14 cellular contexts compared by ENCODE assay signal in genomic region chr1:156806512-156807440, GRCh38. TPM values are rescaled to one million over a fixed set of nuclear protein-coding genes. Genes with fewer than 3 reads are reported as not detected.
DNase-seq lines count a peak whose midpoint lies in the region; ATAC-seq and TF ChIP-seq lines count a peak whose summit lies in the region.
"Had no signal": no experiment of that assay in that cellular context is flagged by ENCODE, and none has a peak within 500 bp of the region (broad histone marks: within the 10 kb centered on the region; RNA-seq: fewer than 3 reads in every experiment).

No MANE protein-coding gene starts in this region.

- DNase-seq in activated naive CD4-positive, alpha-beta T cell treated with anti-CD3 and anti-CD28 coated beads for 36 hours, result no peak
- no peak for DNase-seq in activated naive CD4-positive, alpha-beta T cell (lab: John Stamatoyannopoulos, UW)
- DNase-seq in RWPE1 (ENCODE audit: low spot score) (no peak), testis (no peak), UCSD-AML1 (lab: John Stamatoyannopoulos, UW; ENCODE audit: unreplicated experiment) (no peak)
- no peak for DNase-seq in effector memory CD8-positive, alpha-beta T cell
- DNase-seq in stimulated activated naive CD8-positive, alpha-beta T cell treated with anti-CD3 and anti-CD28 coated beads, Interleukin-15, amount 100 ng/mL, for 72 hours, result no peak
- DNase-seq: brain microvascular endothelial cell; effector CD8-positive, alpha-beta T cell; NCI-H1048 had no signal

- H3K36me3 Mint-ChIP-seq in activated naive CD4-positive, alpha-beta T cell treated with anti-CD3 and anti-CD28 coated beads for 36 hours (ENCODE audit: low read depth), result peaks cover 50% of the 10 kb centered on the region
- peaks cover 97% of the 10 kb centered on the region for H3K36me3 Mint-ChIP-seq in effector memory CD8-positive, alpha-beta T cell (ENCODE audit: insufficient read depth)

- no peaks in the 10 kb centered on the region for H3K9me3 Mint-ChIP-seq in activated naive CD4-positive, alpha-beta T cell treated with anti-CD3 and anti-CD28 coated beads for 36 hours
- H3K9me3 Mint-ChIP-seq in effector memory CD8-positive, alpha-beta T cell, result no peaks in the 10 kb centered on the region
- no peaks in the 10 kb centered on the region for H3K9me3 Mint-ChIP-seq in stimulated activated naive CD8-positive, alpha-beta T cell treated with anti-CD3 and anti-CD28 coated beads, Interleukin-15, amount 100 ng/mL, for 72 hours

- H3K27me3 ChIP-seq in testis, result no peaks in the 10 kb centered on the region
- H3K27me3 ChIP-seq: brain microvascular endothelial cell had no signal

- no peaks in the 10 kb centered on the region for H3K9me3 ChIP-seq in testis

- POLR2A ChIA-PET in RWPE1 (lab: Yijun Ruan, JAX; ENCODE audit: low non-redundant PET), result no interaction called here

- CTCF ChIA-PET in activated naive CD4-positive, alpha-beta T cell treated with anti-CD3 and anti-CD28 coated beads for 36 hours (lab: Charles Lee), result interaction anchor here (1.3 to 3.0 kb wide), 4 partner anchors 9 to 53 kb away, joined by 3 to 15 read pairs (median 11); partner anchors contain the start of gene NTRK1
- CTCF ChIA-PET in RWPE1 (lab: Yijun Ruan, JAX), result interaction anchor here (2.0 kb wide), 1 partner anchor 32 kb away, joined by 5 read pairs; no protein-coding TSS in a partner anchor

- H3K36me3 ChIP-seq in testis (ENCODE audit: low read depth, missing control alignments), result no peaks in the 10 kb centered on the region

- TF ChIP-seq CTCF in RWPE1 (conservative IDR thresholded peaks at IDR 0.05; ENCODE audit: low read depth) (no peak), testis (IDR thresholded peaks at IDR 0.05) (no peak)

- peaks cover 17% of the 10 kb centered on the region for H3K4me1 ChIP-seq in testis

- H3K27ac ChIP-seq in RWPE1 (peak overlapping the region; percentile 85), testis (no peak overlapping the region)
- H3K27ac ChIP-seq: brain microvascular endothelial cell had no signal

- H3K4me3 Mint-ChIP-seq in activated naive CD4-positive, alpha-beta T cell treated with anti-CD3 and anti-CD28 coated beads for 36 hours, result no peak overlapping the region
- peak overlapping the region; percentile 61 to 70 for H3K4me3 Mint-ChIP-seq in effector memory CD8-positive, alpha-beta T cell
- no peak overlapping the region for H3K4me3 Mint-ChIP-seq in stimulated activated naive CD8-positive, alpha-beta T cell treated with anti-CD3 and anti-CD28 coated beads, Interleukin-15, amount 100 ng/mL, for 72 hours

- no peak overlapping the region for H3K4me3 ChIP-seq in testis

- H3K27ac Mint-ChIP-seq in activated naive CD4-positive, alpha-beta T cell treated with anti-CD3 and anti-CD28 coated beads for 36 hours, result peak overlapping the region; percentile 92
- H3K27ac Mint-ChIP-seq in effector memory CD8-positive, alpha-beta T cell, result peak overlapping the region; percentile 92 to 94
- H3K27ac Mint-ChIP-seq in stimulated activated naive CD8-positive, alpha-beta T cell treated with anti-CD3 and anti-CD28 coated beads, Interleukin-15, amount 100 ng/mL, for 72 hours, result peak overlapping the region; percentile 90 to 97

- no peak for TF ChIP-seq POLR2A in testis (IDR thresholded peaks at IDR 0.05)

- intact Hi-C loops in activated naive CD4-positive, alpha-beta T cell treated with anti-CD3 and anti-CD28 coated beads for 36 hours (cut with micrococcal nuclease), result loop anchor here (1.0 kb wide), 1 partner anchor 10 kb away; the partner anchor contains the start of gene SH2D2A
- intact Hi-C loops in testis (cut with DNase I; ENCODE audit: low total_unique reads), result no loop called here

- no peaks in the 10 kb centered on the region for H3K27me3 Mint-ChIP-seq in activated naive CD4-positive, alpha-beta T cell treated with anti-CD3 and anti-CD28 coated beads for 36 hours (ENCODE audit: low read depth)
- no peaks in the 10 kb centered on the region for H3K27me3 Mint-ChIP-seq in effector memory CD8-positive, alpha-beta T cell
- H3K27me3 Mint-ChIP-seq in stimulated activated naive CD8-positive, alpha-beta T cell treated with anti-CD3 and anti-CD28 coated beads, Interleukin-15, amount 100 ng/mL, for 72 hours, result no peaks in the 10 kb centered on the region

- H3K4me1 Mint-ChIP-seq in activated naive CD4-positive, alpha-beta T cell treated with anti-CD3 and anti-CD28 coated beads for 36 hours (ENCODE audit: low read depth), result peaks cover 41% of the 10 kb centered on the region
- peaks cover 53 to 57% of the 10 kb centered on the region in 2 donors for H3K4me1 Mint-ChIP-seq in effector memory CD8-positive, alpha-beta T cell (ENCODE audit: low read depth in 2 of 2)
- peaks cover 71% of the 10 kb centered on the region for H3K4me1 Mint-ChIP-seq in stimulated activated naive CD8-positive, alpha-beta T cell treated with anti-CD3 and anti-CD28 coated beads, Interleukin-15, amount 100 ng/mL, for 72 hours

- WGBS in testis, 2 donors, result 81 to 82% methylated on average over 6 to 7 of the region's 7 CpGs

- ATAC-seq in effector memory CD8-positive, alpha-beta T cell (replicated peaks), result peak; percentile 11
- no peak for ATAC-seq in stimulated activated naive CD8-positive, alpha-beta T cell treated with anti-CD3 and anti-CD28 coated beads, Interleukin-15, amount 100 ng/mL, for 72 hours
- no peak for ATAC-seq in HG03469 (IDR thresholded peaks at IDR 0.05; ENCODE audit: unreplicated experiment)

RNA-seq across cellular contexts. Expression of gene SH2D2A, which starts 9.9 kb away (rescaled TPM):
- total RNA-seq in activated naive CD4-positive, alpha-beta T cell treated with anti-CD3 and anti-CD28 coated beads for 36 hours, result 100 to 1,000 TPM; 134 to 138 TPM
- 1 to 10 TPM in 1 of 2 donors, not detected in 1; 3.1 TPM for total RNA-seq in testis
- polyA plus RNA-seq in testis (ENCODE audit: insufficient read depth, low read depth, low replicate concordance), result 1.3 TPM

RNA-seq across cellular contexts. Expression of gene PRCC, which starts 39.4 kb away (rescaled TPM):
- 10 to 100 TPM; 55.2 to 55.8 TPM for total RNA-seq in activated naive CD4-positive, alpha-beta T cell treated with anti-CD3 and anti-CD28 coated beads for 36 hours
- 10 to 100 TPM; 53.3 to 62.0 TPM for total RNA-seq in testis
- 68.3 TPM for polyA plus RNA-seq in testis (ENCODE audit: insufficient read depth, low read depth, low replicate concordance)

RNA-seq across cellular contexts. Expression of gene INSRR, which starts 52.1 kb away (rescaled TPM):
- not detected for total RNA-seq in activated naive CD4-positive, alpha-beta T cell treated with anti-CD3 and anti-CD28 coated beads for 36 hours
- 1 to 10 TPM; 6.4 to 7.0 TPM for total RNA-seq in testis
- polyA plus RNA-seq in testis (ENCODE audit: insufficient read depth, low read depth, low replicate concordance), result 1.5 TPM
- total RNA-seq: pulmonary artery endothelial cell had no signal
- polyA plus RNA-seq: BJ, keratinocyte had no signal

RNA-seq across cellular contexts. Expression of gene NTRK1, which starts 53.9 kb away (rescaled TPM):
- under 1 TPM in 1 of 2 experiments, not detected in 1; 0.67 TPM for total RNA-seq in activated naive CD4-positive, alpha-beta T cell treated with anti-CD3 and anti-CD28 coated beads for 36 hours
- total RNA-seq in testis, result 10 to 100 TPM; 14.6 to 38.8 TPM
- polyA plus RNA-seq in testis (ENCODE audit: insufficient read depth, low read depth, low replicate concordance), result 4.7 TPM

RNA-seq across cellular contexts. Expression of gene HDGF, which starts 55.3 kb away (rescaled TPM):
- 100 to 1,000 TPM; 282 to 283 TPM for total RNA-seq in activated naive CD4-positive, alpha-beta T cell treated with anti-CD3 and anti-CD28 coated beads for 36 hours
- total RNA-seq in testis, result 10 to 100 TPM; 78.2 to 97.7 TPM
- 133 TPM for polyA plus RNA-seq in testis (ENCODE audit: insufficient read depth, low read depth, low replicate concordance)

Comparison
In these comparisons a context has a peak if more than half of its experiments do, and no peak if none do; other contexts are left out.
1. H3K4me3 Mint-ChIP-seq: peak in effector memory CD8-positive, alpha-beta T cell (2 of 2); none in activated naive CD4-positive, alpha-beta T cell treated with anti-CD3 and anti-CD28 coated beads for 36 hours (single experiment) and stimulated activated naive CD8-positive, alpha-beta T cell treated with anti-CD3 and anti-CD28 coated beads, Interleukin-15, amount 100 ng/mL, for 72 hours (0 of 2).
2. RNA of gene SH2D2A, which starts 9.9 kb away (total RNA-seq): 134 to 138 TPM in activated naive CD4-positive, alpha-beta T cell treated with anti-CD3 and anti-CD28 coated beads for 36 hours; 3.1 TPM in testis; every median in the first group is over 10 times any median in the second.
3. RNA of gene INSRR, which starts 52.1 kb away (total RNA-seq): 6.4 to 7.0 TPM in testis; not detected in activated naive CD4-positive, alpha-beta T cell treated with anti-CD3 and anti-CD28 coated beads for 36 hours; every median in the first group is over 4 times any median in the second.
4. Peak in every context shown above with its lines, with median percentiles within 50 percentile points of each other: H3K27ac Mint-ChIP-seq.